In genomic region chr9:124721109-124721850, GRCh38 we compare ENCODE assay signal across 1 cellular context.
TF ChIP-seq lines count a peak whose summit lies in the region.

No MANE protein-coding gene starts in this region.

TF ChIP-seq in K562, 482 proteins besides CTCF, POLR2A, EP300 and RAD21 (continued from another document):
- TF ChIP-seq PRPF4 (IDR thresholded peaks at IDR 0.05; ENCODE audit: insufficient read depth, low read depth, low read length, poor library complexity, severe bottlenecking) = no peak
- TF ChIP-seq BRD4 (IDR thresholded peaks at IDR 0.05) = no peak
- no peak for TF ChIP-seq HDAC6 (IDR thresholded peaks at IDR 0.05; ENCODE audit: low read depth, low read length)
- TF ChIP-seq CREB3L1 (IDR thresholded peaks at IDR 0.05; ENCODE audit: borderline replicate concordance, low read depth) = no peak
- no peak for TF ChIP-seq CCAR2 (IDR thresholded peaks at IDR 0.05; ENCODE audit: low read depth, low read length)
- no peak for TF ChIP-seq U2AF1 (optimal IDR thresholded peaks at IDR 0.05; ENCODE audit: low read depth, low read length)
- peak; percentile 21; the same call in 1 of the 2 replicates for TF ChIP-seq NFE2 (IDR thresholded peaks at IDR 0.05; ENCODE audit: low read depth)
- TF ChIP-seq EGR1 (conservative IDR thresholded peaks at IDR 0.05) = no peak
- TF ChIP-seq POLR2H (tag; IDR thresholded peaks at IDR 0.05; ENCODE audit: low read depth) = no peak
- TF ChIP-seq GTF2F1 (IDR thresholded peaks at IDR 0.05; ENCODE audit: low read depth, low read length) = no peak
- TF ChIP-seq ZNF280A (IDR thresholded peaks at IDR 0.05; ENCODE audit: low read depth, partially characterized antibody) = no peak
- peak; percentile 60; the same call in 1 of the 2 replicates for TF ChIP-seq C11orf30 (IDR thresholded peaks at IDR 0.05; ENCODE audit: low read depth)
- TF ChIP-seq JUNB (CRISPR knock-in tag; conservative IDR thresholded peaks at IDR 0.05) = no peak
- no peak for TF ChIP-seq RFX5 (IDR thresholded peaks at IDR 0.05; ENCODE audit: low read depth, low read length)
- TF ChIP-seq PCBP2 (IDR thresholded peaks at IDR 0.05; ENCODE audit: low read depth, low read length, poor library complexity, severe bottlenecking) = no peak
- TF ChIP-seq SRSF1 (IDR thresholded peaks at IDR 0.05; ENCODE audit: low read depth, low read length) = no peak
- TF ChIP-seq NR2F6 (CRISPR knock-in tag; IDR thresholded peaks at IDR 0.05) = no peak
- TF ChIP-seq ZNF785 (CRISPR knock-in tag; IDR thresholded peaks at IDR 0.05) = no peak
- TF ChIP-seq SUPT5H (IDR thresholded peaks at IDR 0.05) = no peak
- TF ChIP-seq ZNF316 (IDR thresholded peaks at IDR 0.05) = peak; percentile 38; the same call in 1 of the 2 replicates
- no peak for TF ChIP-seq ZNF12 (CRISPR knock-in tag; IDR thresholded peaks at IDR 0.05)
- no peak for TF ChIP-seq ZNF583 (CRISPR knock-in tag; IDR thresholded peaks at IDR 0.05)
- no peak for TF ChIP-seq ETS2 (tag; IDR thresholded peaks at IDR 0.05; ENCODE audit: borderline replicate concordance, poor library complexity, severe bottlenecking)
- no peak for TF ChIP-seq GATA2 (CRISPR knock-in tag; IDR thresholded peaks at IDR 0.05)
- TF ChIP-seq ZBED1 (IDR thresholded peaks at IDR 0.05) = no peak
- peak; percentile 44; the same call in 1 of the 2 replicates for TF ChIP-seq NR2C1 (IDR thresholded peaks at IDR 0.05)
- peak; percentile 61 for TF ChIP-seq NR2C1 (tag; IDR thresholded peaks at IDR 0.05)
- TF ChIP-seq KLF10 (CRISPR knock-in tag; IDR thresholded peaks at IDR 0.05) = no peak
- TF ChIP-seq ESRRA (IDR thresholded peaks at IDR 0.05; ENCODE audit: borderline replicate concordance, low read depth) = no peak
- no peak for TF ChIP-seq PHF20 (IDR thresholded peaks at IDR 0.05; ENCODE audit: partially characterized antibody)
- no peak for TF ChIP-seq MEF2A (IDR thresholded peaks at IDR 0.05; ENCODE audit: control insufficient read depth, low read depth, low read length)
- TF ChIP-seq ZNF384 (IDR thresholded peaks at IDR 0.05; ENCODE audit: low read depth, low read length) = no peak
- TF ChIP-seq MCM7 (IDR thresholded peaks at IDR 0.05) = no peak
- no peak for TF ChIP-seq CREB5 (CRISPR knock-in tag; IDR thresholded peaks at IDR 0.05)
- no peak for TF ChIP-seq ZBTB1 (CRISPR knock-in tag; IDR thresholded peaks at IDR 0.05; ENCODE audit: borderline replicate concordance, low read depth)
- TF ChIP-seq KLF13 (tag; IDR thresholded peaks at IDR 0.05; ENCODE audit: borderline replicate concordance, low read depth) = no peak
- TF ChIP-seq ZNF3 (CRISPR knock-in tag; IDR thresholded peaks at IDR 0.05) = no peak
- TF ChIP-seq NEUROD1 (IDR thresholded peaks at IDR 0.05; ENCODE audit: borderline replicate concordance, low read depth, low read length, partially characterized antibody) = no peak
- TF ChIP-seq ZFX (CRISPR knock-in tag; IDR thresholded peaks at IDR 0.05) = no peak
- no peak for TF ChIP-seq ZBTB7A (IDR thresholded peaks at IDR 0.05; ENCODE audit: borderline replicate concordance, control insufficient read depth, low read depth, low read length)
- 0 out of 2 replicates have a peak, but pooled peaks have one; percentile 41 for TF ChIP-seq KAT7 (CRISPR knock-in tag; IDR thresholded peaks at IDR 0.05; ENCODE audit: borderline replicate concordance)
- TF ChIP-seq CBFA2T3 (IDR thresholded peaks at IDR 0.05) = 0 out of 2 replicates have a peak, but pooled peaks have one; percentile 16
- 0 out of 2 replicates have a peak, but pooled peaks have one; percentile 9 for TF ChIP-seq ZNF592 (IDR thresholded peaks at IDR 0.05)
- no peak for TF ChIP-seq MCM2 (IDR thresholded peaks at IDR 0.05; ENCODE audit: low read depth)
- no peak for TF ChIP-seq GABPA (tag; conservative IDR thresholded peaks at IDR 0.05; ENCODE audit: low read depth)
- TF ChIP-seq SIN3B (IDR thresholded peaks at IDR 0.05; ENCODE audit: low read depth) = no peak
- TF ChIP-seq TFAM (CRISPR knock-in tag; conservative IDR thresholded peaks at IDR 0.05) = no peak
- no peak for TF ChIP-seq TEAD4 (IDR thresholded peaks at IDR 0.05; ENCODE audit: low read length)
- TF ChIP-seq TEAD4 (CRISPR knock-in tag; IDR thresholded peaks at IDR 0.05; ENCODE audit: borderline replicate concordance) = no peak
- no peak for TF ChIP-seq CHD1 (IDR thresholded peaks at IDR 0.05; ENCODE audit: low read length)
- TF ChIP-seq NUFIP1 (IDR thresholded peaks at IDR 0.05; ENCODE audit: partially characterized antibody) = no peak
- TF ChIP-seq FOXP1 (CRISPR knock-in tag; IDR thresholded peaks at IDR 0.05) = no peak
- no peak for TF ChIP-seq SMARCB1 (IDR thresholded peaks at IDR 0.05; ENCODE audit: insufficient read length, low read depth)
- no peak for TF ChIP-seq NCOA6 (IDR thresholded peaks at IDR 0.05)
- TF ChIP-seq TCF3 (CRISPR knock-in tag; IDR thresholded peaks at IDR 0.05) = no peak
- TF ChIP-seq SETDB1 (IDR thresholded peaks at IDR 0.05; ENCODE audit: low read length) = no peak
- no peak for TF ChIP-seq SP1 (CRISPR knock-in tag; IDR thresholded peaks at IDR 0.05)
- no peak for TF ChIP-seq NR2C2 (CRISPR knock-in tag; IDR thresholded peaks at IDR 0.05)
- TF ChIP-seq NR2C2 (tag; IDR thresholded peaks at IDR 0.05) = peak; percentile 70
- TF ChIP-seq RCOR1 (IDR thresholded peaks at IDR 0.05; ENCODE audit: borderline replicate concordance in 1 of 2, low read depth in 2 of 2, low read length in 2 of 2) = peak in 1 of 2 experiments; percentile 63; a peak in 1 of 4 replicates
- no peak for TF ChIP-seq FOXJ3 (CRISPR knock-in tag; IDR thresholded peaks at IDR 0.05)
- TF ChIP-seq XRCC3 (IDR thresholded peaks at IDR 0.05) = no peak
- TF ChIP-seq ZFP36 (IDR thresholded peaks at IDR 0.05; ENCODE audit: low read depth, low read length, partially characterized antibody) = no peak
- TF ChIP-seq ATF2 (CRISPR knock-in tag; IDR thresholded peaks at IDR 0.05) = no peak
- no peak for TF ChIP-seq ARID2 (IDR thresholded peaks at IDR 0.05)
- no peak for TF ChIP-seq FUS (optimal IDR thresholded peaks at IDR 0.05; ENCODE audit: low read depth, low read length)
- TF ChIP-seq ZNF184 (CRISPR knock-in tag; IDR thresholded peaks at IDR 0.05) = no peak
